In the genomic region with DNA sequence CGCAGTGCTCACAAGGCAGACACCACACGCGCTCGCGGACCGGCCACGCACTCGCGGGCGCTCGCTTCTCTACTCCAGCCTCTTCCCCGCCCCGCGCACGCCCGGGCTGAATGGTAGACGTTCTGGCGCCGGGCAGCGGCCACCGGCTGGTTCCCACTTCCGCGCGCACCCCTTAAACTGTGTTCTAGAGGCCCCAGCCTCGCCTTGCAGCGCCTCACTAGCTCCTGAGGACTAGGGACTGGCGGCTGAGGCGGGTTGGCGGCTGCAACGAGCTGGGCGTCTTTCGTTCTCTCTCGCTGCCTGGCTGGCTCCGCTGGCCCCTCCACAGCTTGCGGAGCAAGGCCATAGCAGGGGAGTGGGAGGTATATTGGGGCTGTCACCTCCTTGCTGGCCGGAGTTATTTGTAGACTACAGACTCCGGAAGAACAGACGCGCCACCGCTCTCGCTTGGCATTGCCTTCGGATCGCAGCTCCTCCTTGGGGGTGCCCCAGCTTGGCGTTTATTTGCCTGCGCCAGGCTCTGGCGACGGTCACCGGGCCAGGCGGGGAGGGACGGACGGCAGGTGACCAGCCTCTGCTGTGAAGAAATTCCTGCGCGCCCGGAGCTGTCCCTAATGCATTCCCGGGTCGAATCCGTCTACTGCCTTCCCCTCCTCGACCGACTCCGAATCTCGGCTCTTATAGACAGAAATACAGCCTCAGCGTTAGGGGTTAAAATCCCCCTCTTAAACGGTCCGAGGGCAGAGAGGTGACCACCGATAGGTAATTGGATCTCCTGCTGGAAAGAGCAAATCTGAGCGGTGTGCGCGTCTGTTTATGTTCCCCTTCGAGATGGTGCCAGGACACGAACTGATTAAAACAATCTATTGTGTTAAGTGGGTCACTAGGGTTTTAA, we compare ENCODE assay signal across 8 cellular contexts. TPM values are rescaled to one million over a fixed set of nuclear protein-coding genes. Genes with fewer than 3 reads are reported as not detected.
A peak's percentile ranks its signal among the peaks of the same experiment; 100 is the strongest.
DNase-seq lines count a peak whose midpoint lies in the region; ATAC-seq, FAIRE-seq and TF ChIP-seq lines count a peak whose summit lies in the region.

No MANE protein-coding gene starts in this region.

- H3K9ac ChIP-seq in HUES48 (ENCODE audit: low read depth, low read length): no peak overlapping the region
- H3K9ac ChIP-seq in muscle layer of colon (ENCODE audit: low read length): no peak overlapping the region

- H3K36me3 ChIP-seq in HUES48 (ENCODE audit: control insufficient read depth, insufficient read depth, low read length): no peaks in the 10 kb centered on the region
- H3K36me3 ChIP-seq in muscle layer of colon (ENCODE audit: insufficient read depth, low read length): no peaks in the 10 kb centered on the region

- TF ChIP-seq CTCF in A549 (IDR thresholded peaks at IDR 0.05): no peak

- H3K4me1 ChIP-seq in A549: peaks cover 11% of the 10 kb centered on the region; the same call in 1 of the 3 replicates
- H3K4me1 ChIP-seq in HUES48 (ENCODE audit: control insufficient read depth, insufficient read depth, low read length): peaks cover 20% of the 10 kb centered on the region
- H3K4me1 ChIP-seq in muscle layer of colon (ENCODE audit: insufficient read depth, low read length): peaks cover 4% of the 10 kb centered on the region

- CTCF ChIA-PET in A549 (lab: Yijun Ruan, JAX): interaction anchor here (0.6 to 1.2 kb wide), 3 partner anchors 21 to 221 kb away, joined by 3 read pairs; no protein-coding TSS in a partner anchor
- CTCF ChIA-PET in HEK293T (lab: Yijun Ruan, JAX): no interaction called here

- peak overlapping the region; percentile 49 to 74; a peak in 5 of 6 replicates for H3K27ac ChIP-seq in A549
- H3K27ac ChIP-seq in HUES48 (ENCODE audit: low read depth, low read length): no peak overlapping the region
- peak overlapping the region; percentile 14 for H3K27ac ChIP-seq in muscle layer of colon (ENCODE audit: low read depth, low read length)

- peak overlapping the region; percentile 90 for H3K4me2 ChIP-seq in A549

- H3K27me3 ChIP-seq in HUES48 (ENCODE audit: control insufficient read depth, insufficient read depth, low read length) (peaks cover 84% of the 10 kb centered on the region), muscle layer of colon (ENCODE audit: control insufficient read depth in 1 of 2, insufficient read depth in 2 of 2, low read length in 2 of 2) (peaks cover 9 to 44% of the 10 kb centered on the region in 2 donors)

- H3K9me3 ChIP-seq in A549 (peaks cover 4% of the 10 kb centered on the region; the same call in 1 of the 3 replicates), HUES48 (ENCODE audit: control insufficient read depth, insufficient read depth, low read length) (no peaks in the 10 kb centered on the region), muscle layer of colon (ENCODE audit: low read length) (no peaks in the 10 kb centered on the region)

- TF ChIP-seq POLR2A in A549 (IDR thresholded peaks at IDR 0.05; ENCODE audit: low read length): no peak

- H3K4me3 ChIP-seq in A549: peak overlapping the region; percentile 41
- peak overlapping the region; percentile 61 for H3K4me3 ChIP-seq in HUES48 (ENCODE audit: low read depth, low read length)
- peak overlapping the region; percentile 31 to 44 for H3K4me3 ChIP-seq in muscle layer of colon (ENCODE audit: low read depth in 1 of 2, low read length in 2 of 2)

- TF ChIP-seq EP300 in A549 (IDR thresholded peaks at IDR 0.05): no peak

- TF ChIP-seq RAD21 in A549 (conservative IDR thresholded peaks at IDR 0.05 in 1 of 2, IDR thresholded peaks at IDR 0.05 in 1 of 2): no peak

- ATAC-seq in A549 (peak; percentile 40 to 71), HG02938 (IDR thresholded peaks at IDR 0.05; ENCODE audit: unreplicated experiment) (no peak), HG03565 (IDR thresholded peaks at IDR 0.05; ENCODE audit: unreplicated experiment) (no peak)

- FAIRE-seq in A549 (lab: Jason Lieb, UNC): no peak

- WGBS in A549 (ENCODE audit: missing lambda C conversion rate): 12% methylated on average over 56 of the region's 70 CpGs

- POLR2A ChIA-PET in A549 (lab: Yijun Ruan, JAX): no interaction called here
- POLR2A ChIA-PET in HEK293T (lab: Yijun Ruan, JAX): no interaction called here

- DNase-seq in A549 (ENCODE audit: low read depth in 1 of 2, low spot score in 1 of 2) (peak; percentile 21 to 31), dermis blood vessel endothelial cell (peak; percentile 13), HEK293T (ENCODE audit: extremely low spot score) (no peak)
- no peak for DNase-seq in activated CD4-positive, CD25-positive, alpha-beta regulatory T cell (lab: John Stamatoyannopoulos, UW)

TF ChIP-seq in A549, 52 proteins besides CTCF, POLR2A, EP300 and RAD21:
- TF ChIP-seq CEBPB (IDR thresholded peaks at IDR 0.05): no peak
- TF ChIP-seq, protein P1, sequence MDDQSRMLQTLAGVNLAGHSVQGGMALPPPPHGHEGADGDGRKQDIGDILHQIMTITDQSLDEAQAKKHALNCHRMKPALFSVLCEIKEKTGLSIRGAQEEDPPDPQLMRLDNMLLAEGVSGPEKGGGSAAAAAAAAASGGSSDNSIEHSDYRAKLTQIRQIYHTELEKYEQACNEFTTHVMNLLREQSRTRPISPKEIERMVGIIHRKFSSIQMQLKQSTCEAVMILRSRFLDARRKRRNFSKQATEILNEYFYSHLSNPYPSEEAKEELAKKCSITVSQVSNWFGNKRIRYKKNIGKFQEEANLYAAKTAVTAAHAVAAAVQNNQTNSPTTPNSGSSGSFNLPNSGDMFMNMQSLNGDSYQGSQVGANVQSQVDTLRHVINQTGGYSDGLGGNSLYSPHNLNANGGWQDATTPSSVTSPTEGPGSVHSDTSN (IDR thresholded peaks at IDR 0.05): no peak
- TF ChIP-seq JUN (IDR thresholded peaks at IDR 0.05): 0 out of 5 replicates have a peak, but pooled peaks of 1 of the 2 experiments have one; percentile 20

TF ChIP-seq in HEK293T, 16 proteins besides CTCF, POLR2A, EP300 and RAD21:
- TF ChIP-seq FOXM1 (IDR thresholded peaks at IDR 0.05; ENCODE audit: borderline replicate concordance) (no peak), CTBP1 (IDR thresholded peaks at IDR 0.05; ENCODE audit: borderline replicate concordance) (no peak), FOXK2 (IDR thresholded peaks at IDR 0.05) (no peak)
- TF ChIP-seq, protein P2, sequence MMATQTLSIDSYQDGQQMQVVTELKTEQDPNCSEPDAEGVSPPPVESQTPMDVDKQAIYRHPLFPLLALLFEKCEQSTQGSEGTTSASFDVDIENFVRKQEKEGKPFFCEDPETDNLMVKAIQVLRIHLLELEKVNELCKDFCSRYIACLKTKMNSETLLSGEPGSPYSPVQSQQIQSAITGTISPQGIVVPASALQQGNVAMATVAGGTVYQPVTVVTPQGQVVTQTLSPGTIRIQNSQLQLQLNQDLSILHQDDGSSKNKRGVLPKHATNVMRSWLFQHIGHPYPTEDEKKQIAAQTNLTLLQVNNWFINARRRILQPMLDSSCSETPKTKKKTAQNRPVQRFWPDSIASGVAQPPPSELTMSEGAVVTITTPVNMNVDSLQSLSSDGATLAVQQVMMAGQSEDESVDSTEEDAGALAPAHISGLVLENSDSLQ (IDR thresholded peaks at IDR 0.05): no peak

RNA-seq across cellular contexts. Expression of a gene that starts 1.3 kb away (rescaled TPM):
- 10.5 and 11.0 TPM in 2 replicates for polyA plus RNA-seq in A549 (2011; rRNA removed)
- 2.1 and 3.2 TPM in 2 replicates for polyA plus RNA-seq in A549 (2012; cell fraction: cytosol; rRNA removed)
- 1.0 and 1.5 TPM in 2 replicates for polyA plus RNA-seq in A549 (2012; cell fraction: nucleus; rRNA removed)
- polyA plus RNA-seq in A549 (2017; fragmentation: RNase III; extraction: RNeasy Plus Mini Kit Qiagen cat#74134 plus additional on column Dnase treatment): 3.4 to 4.4 TPM (median 3.5 TPM) in 3 replicates
- 19.5 and 21.2 TPM in 2 replicates for polyA minus RNA-seq in A549 (2011; rRNA and poly(A)+ RNA removed)
- 0.47 and 1.2 TPM in 2 replicates for total RNA-seq in dermis blood vessel endothelial cell

Comparison
In these comparisons a context has a peak if more than half of its experiments do, and no peak if none do; other contexts are left out.
1. ATAC-seq: peak in A549 (2 of 2); none in HG02938 (single experiment) and HG03565 (single experiment).
2. DNase-seq: peak in A549 (2 of 2) and dermis blood vessel endothelial cell (single experiment); none in activated CD4-positive, CD25-positive, alpha-beta regulatory T cell (0 of 4) and HEK293T (single experiment).
3. Peak in every context shown above with its lines, with median percentiles within 50 percentile points of each other: H3K4me3 ChIP-seq.